ENCODE assay signal across 8 cellular contexts in genomic region chr19:39401549-39402416, GRCh38. TPM values are rescaled to one million over a fixed set of nuclear protein-coding genes. Genes with fewer than 3 reads are reported as not detected.
DNase-seq lines count a peak whose midpoint lies in the region; ATAC-seq and TF ChIP-seq lines count a peak whose summit lies in the region.

No MANE protein-coding gene starts in this region.

- H3K9me3 Mint-ChIP-seq in activated CD4-positive, alpha-beta memory T cell treated with anti-CD3 and anti-CD28 coated beads, Interleukin-2, amount 10 ng/mL, durations not matched to agents 7 days and 5 days = no peaks in the 10 kb centered on the region
- no peaks in the 10 kb centered on the region for H3K9me3 Mint-ChIP-seq in effector memory CD8-positive, alpha-beta T cell
- peaks cover 0 to 1% (median 0%) of the 10 kb centered on the region in 7 donors for H3K9me3 Mint-ChIP-seq in naive B cell

- H3K27me3 Mint-ChIP-seq in activated CD4-positive, alpha-beta memory T cell treated with anti-CD3 and anti-CD28 coated beads, Interleukin-2, amount 10 ng/mL, durations not matched to agents 7 days and 5 days = no peaks in the 10 kb centered on the region
- no peaks in the 10 kb centered on the region for H3K27me3 Mint-ChIP-seq in effector memory CD8-positive, alpha-beta T cell
- H3K27me3 Mint-ChIP-seq in naive B cell = no peaks in the 10 kb centered on the region

- peak overlapping the region; percentile 76 for H3K4me3 Mint-ChIP-seq in activated CD4-positive, alpha-beta memory T cell treated with anti-CD3 and anti-CD28 coated beads, Interleukin-2, amount 10 ng/mL, durations not matched to agents 7 days and 5 days
- peak overlapping the region; percentile 87 to 99 for H3K4me3 Mint-ChIP-seq in effector memory CD8-positive, alpha-beta T cell
- peak overlapping the region; percentile 83 to 98 (median 96) for H3K4me3 Mint-ChIP-seq in naive B cell

- ATAC-seq in GM18505 (IDR thresholded peaks at IDR 0.05; ENCODE audit: unreplicated experiment) = peak; percentile 1
- peak; percentile 57 for ATAC-seq in effector memory CD8-positive, alpha-beta T cell (replicated peaks)
- peak; percentile 0 to 7 for ATAC-seq in naive B cell (ENCODE audit: low read depth in 2 of 2)
- peak; percentile 76 for ATAC-seq in stimulated activated naive CD8-positive, alpha-beta T cell treated with anti-CD3 and anti-CD28 coated beads, Interleukin-15, Interleukin-2, amounts not matched to agents 100 U/mL and 50 U/mL, for 24 hours

- DNase-seq in LoVo (ENCODE audit: low spot score) (peak; percentile 74), naive B cell (peak; percentile 72), cortex of kidney (lab: John Stamatoyannopoulos, UW) (no peak), NCI-H774 (lab: John Stamatoyannopoulos, UW) (no peak)
- DNase-seq in activated CD4-positive, alpha-beta memory T cell treated with anti-CD3 and anti-CD28 coated beads, Interleukin-2, amount 10 ng/mL, durations not matched to agents 7 days and 5 days = peak; percentile 91
- DNase-seq in effector memory CD8-positive, alpha-beta T cell = peak; percentile 87 to 88 (median 88)
- peak; percentile 86 for DNase-seq in stimulated activated naive CD8-positive, alpha-beta T cell treated with anti-CD3 and anti-CD28 coated beads, Interleukin-15, Interleukin-2, amounts not matched to agents 100 U/mL and 50 U/mL, for 24 hours

- CTCF ChIA-PET in activated CD4-positive, alpha-beta memory T cell treated with anti-CD3 and anti-CD28 coated beads, Interleukin-2, amount 10 ng/mL, durations not matched to agents 7 days and 5 days (lab: Charles Lee) = interaction anchor here (0.5 to 2.8 kb wide), 10 partner anchors 10 to 526 kb away, joined by 3 to 30 read pairs (median 4); partner anchors contain the start of genes EID2B, MED29, PAF1 and PLEKHG2

- H3K36me3 Mint-ChIP-seq in activated CD4-positive, alpha-beta memory T cell treated with anti-CD3 and anti-CD28 coated beads, Interleukin-2, amount 10 ng/mL, durations not matched to agents 7 days and 5 days (ENCODE audit: low read depth) = peaks cover 24% of the 10 kb centered on the region
- peaks cover 83% of the 10 kb centered on the region for H3K36me3 Mint-ChIP-seq in effector memory CD8-positive, alpha-beta T cell (ENCODE audit: insufficient read depth)
- H3K36me3 Mint-ChIP-seq in naive B cell = peaks cover 0 to under 1% of the 10 kb centered on the region in 2 donors

- peak overlapping the region; percentile 98 for H3K27ac Mint-ChIP-seq in activated CD4-positive, alpha-beta memory T cell treated with anti-CD3 and anti-CD28 coated beads, Interleukin-2, amount 10 ng/mL, durations not matched to agents 7 days and 5 days
- H3K27ac Mint-ChIP-seq in effector memory CD8-positive, alpha-beta T cell = peak overlapping the region; percentile 100
- H3K27ac Mint-ChIP-seq in naive B cell = peak overlapping the region; percentile 98 to 100 (median 100)

- peak; percentile 71 for TF ChIP-seq POLR2A in GM18505 (IDR thresholded peaks at IDR 0.05; ENCODE audit: borderline replicate concordance, extremely low read depth, insufficient read depth, insufficient read length)

- peaks cover 82% of the 10 kb centered on the region for H3K4me1 Mint-ChIP-seq in activated CD4-positive, alpha-beta memory T cell treated with anti-CD3 and anti-CD28 coated beads, Interleukin-2, amount 10 ng/mL, durations not matched to agents 7 days and 5 days
- peaks cover 59 to 60% of the 10 kb centered on the region in 2 donors for H3K4me1 Mint-ChIP-seq in effector memory CD8-positive, alpha-beta T cell (ENCODE audit: low read depth in 2 of 2)
- H3K4me1 Mint-ChIP-seq in naive B cell = peaks cover 53 to 82% (median 75%) of the 10 kb centered on the region in 3 donors

- POLR2A ChIA-PET in activated CD4-positive, alpha-beta memory T cell treated with anti-CD3 and anti-CD28 coated beads, Interleukin-2, amount 10 ng/mL, durations not matched to agents 7 days and 5 days (lab: Charles Lee) = interaction anchor here (0.6 to 10.6 kb wide), 14 partner anchors 10 to 138 kb away, joined by 3 to 175 read pairs (median 4); partner anchors contain the start of genes GMFG, MED29, PAF1 and PLEKHG2

RNA-seq across cellular contexts. Expression of gene ZFP36, which starts 4.9 kb away (rescaled TPM):
- 100 to 1,000 TPM; 189 to 194 TPM for total RNA-seq in activated CD4-positive, alpha-beta memory T cell treated with anti-CD3 and anti-CD28 coated beads, Interleukin-2, amount 10 ng/mL, durations not matched to agents 7 days and 5 days
- polyA plus RNA-seq in naive B cell (ENCODE audit: low read depth in 6 of 6) = 100 to 1,000 TPM; 291 to 784 (median 445) TPM

RNA-seq across cellular contexts. Expression of gene MED29, which starts 10.6 kb away (rescaled TPM):
- total RNA-seq in activated CD4-positive, alpha-beta memory T cell treated with anti-CD3 and anti-CD28 coated beads, Interleukin-2, amount 10 ng/mL, durations not matched to agents 7 days and 5 days = 10 to 100 TPM; 32.3 to 34.5 TPM
- polyA plus RNA-seq in naive B cell (ENCODE audit: low read depth in 6 of 6) = 10 to 100 TPM; 31.9 to 68.1 (median 57.5) TPM

RNA-seq across cellular contexts. Expression of gene PLEKHG2, which starts 10.7 kb away (rescaled TPM):
- total RNA-seq in activated CD4-positive, alpha-beta memory T cell treated with anti-CD3 and anti-CD28 coated beads, Interleukin-2, amount 10 ng/mL, durations not matched to agents 7 days and 5 days = 10 to 100 TPM; 82.4 to 93.0 TPM
- polyA plus RNA-seq in naive B cell (ENCODE audit: low read depth in 6 of 6) = 1 to 10 TPM in 5 of 6 donors, not detected in 1; 2.5 to 8.3 (median 4.7) TPM

RNA-seq across cellular contexts. Expression of gene PAF1, which starts 10.9 kb away (rescaled TPM):
- total RNA-seq in activated CD4-positive, alpha-beta memory T cell treated with anti-CD3 and anti-CD28 coated beads, Interleukin-2, amount 10 ng/mL, durations not matched to agents 7 days and 5 days = 10 to 100 TPM; 44.0 to 47.2 TPM
- polyA plus RNA-seq in naive B cell (ENCODE audit: low read depth in 6 of 6) = 10 to 100 TPM; 11.6 to 62.4 (median 41.0) TPM

RNA-seq across cellular contexts. Expression of gene RPS16, which starts 34.0 kb away (rescaled TPM):
- total RNA-seq in activated CD4-positive, alpha-beta memory T cell treated with anti-CD3 and anti-CD28 coated beads, Interleukin-2, amount 10 ng/mL, durations not matched to agents 7 days and 5 days = 1,000 to 10,000 TPM; 2,238 to 2,243 TPM
- 1,000 to 10,000 TPM; 1,393 to 2,131 (median 1,793) TPM for polyA plus RNA-seq in naive B cell (ENCODE audit: low read depth in 6 of 6)

Comparison
In these comparisons a context has a peak if more than half of its experiments do, and no peak if none do; other contexts are left out.
1. ATAC-seq: peak in every context shown above with its lines; median percentile 76 in stimulated activated naive CD8-positive, alpha-beta T cell treated with anti-CD3 and anti-CD28 coated beads, Interleukin-15, Interleukin-2, amounts not matched to agents 100 U/mL and 50 U/mL, for 24 hours; 57 in effector memory CD8-positive, alpha-beta T cell; 4 in naive B cell; 1 in GM18505.
2. DNase-seq: peak in LoVo (single experiment), activated CD4-positive, alpha-beta memory T cell treated with anti-CD3 and anti-CD28 coated beads, Interleukin-2, amount 10 ng/mL, durations not matched to agents 7 days and 5 days (single experiment), effector memory CD8-positive, alpha-beta T cell (3 of 3), naive B cell (single experiment) and stimulated activated naive CD8-positive, alpha-beta T cell treated with anti-CD3 and anti-CD28 coated beads, Interleukin-15, Interleukin-2, amounts not matched to agents 100 U/mL and 50 U/mL, for 24 hours (single experiment); none in cortex of kidney (single experiment) and NCI-H774 (single experiment).
3. Peak in every context shown above with its lines, with median percentiles within 50 percentile points of each other: H3K27ac Mint-ChIP-seq and H3K4me3 Mint-ChIP-seq.